8 cellular contexts compared by ENCODE assay signal in genomic region chr2:1750935-1751767, GRCh38. TPM values are rescaled to one million over a fixed set of nuclear protein-coding genes. Genes with fewer than 3 reads are reported as not detected.
DNase-seq lines count a peak whose midpoint lies in the region; ATAC-seq and TF ChIP-seq lines count a peak whose summit lies in the region.

No MANE protein-coding gene starts in this region.

- H3K27me3 ChIP-seq in uterus = no peaks in the 10 kb centered on the region

- no peak overlapping the region for H3K4me3 ChIP-seq in uterus

- peak; percentile 74 for DNase-seq in G401 (ENCODE audit: low spot score)
- DNase-seq in NCI-H524 (lab: John Stamatoyannopoulos, UW) = peak; percentile 27 to 78
- peak; percentile 28 for DNase-seq in activated T-cell treated with anti-CD3 and anti-CD28 coated beads for 24 hours (ENCODE audit: low read depth)
- DNase-seq in fibroblast of the conjunctiva (ENCODE audit: low read depth) = peak; percentile 75
- no peak for DNase-seq in omental fat pad (ENCODE audit: low spot score)
- DNase-seq in uterus = peak; percentile 76 to 78
- DNase-seq in KG1 (lab: John Stamatoyannopoulos, UW) = no peak

- no peaks in the 10 kb centered on the region for H3K9me3 ChIP-seq in uterus

- no peaks in the 10 kb centered on the region for H3K36me3 ChIP-seq in uterus

- intact Hi-C loops in uterus (cut with DNase I; ENCODE audit: low total_unique reads) = no loop called here

- no peaks in the 10 kb centered on the region for H3K4me1 ChIP-seq in uterus

- ATAC-seq in HG03095 (IDR thresholded peaks at IDR 0.05; ENCODE audit: unreplicated experiment) (peak; percentile 52), omental fat pad (ENCODE audit: low FRiP score) (peak; percentile 90)

- TF ChIP-seq POLR2A in uterus (IDR thresholded peaks at IDR 0.05) = no peak

- TF ChIP-seq CTCF in omental fat pad (IDR thresholded peaks at IDR 0.05) (peak in 1 of 3 donors; percentile 73), uterus (IDR thresholded peaks at IDR 0.05) (peak; percentile 79 to 93 (median 84))

- in situ Hi-C loops in G401 (cut with HindIII; ENCODE audit: low sequenced_read_pairs) = no loop called here

- H3K27ac ChIP-seq in uterus = no peak overlapping the region

RNA-seq across cellular contexts. Expression of gene PXDN, which starts 6.8 kb away (rescaled TPM):
- 16.4 and 25.4 TPM in 2 replicates for total RNA-seq in G401 (2014; rRNA removed; shearing (Covaris generic))
- total RNA-seq in omental fat pad (100 to 1,000 TPM in 2 of 4 donors, 10 to 100 TPM in 2; 81.2 to 228 (median 112) TPM), uterus (100 to 1,000 TPM in 1 of 4 donors, 10 to 100 TPM in 3; 26.6 to 254 (median 59.8) TPM)

Comparison
In these comparisons a context has a peak if more than half of its experiments do, and no peak if none do; other contexts are left out.
1. DNase-seq: peak in G401 (single experiment), NCI-H524 (2 of 2), activated T-cell treated with anti-CD3 and anti-CD28 coated beads for 24 hours (single experiment), fibroblast of the conjunctiva (single experiment) and uterus (2 of 2); none in omental fat pad (single experiment) and KG1 (single experiment).